ENCODE assay signal across 8 cellular contexts in genomic region chr3:53219897-53220483, GRCh38.
A peak's percentile ranks its signal among the peaks of the same experiment; 100 is the strongest.
DNase-seq lines count a peak whose midpoint lies in the region; ATAC-seq lines count a peak whose summit lies in the region.

No MANE protein-coding gene starts in this region.

- DNase-seq in DMS79 (lab: John Stamatoyannopoulos, UW): peak; percentile 26
- no peak for DNase-seq in DMS79 treated with DMSO at 0.1 percent for 48 hours (lab: John Stamatoyannopoulos, UW)
- DNase-seq in NCI-H345 (lab: John Stamatoyannopoulos, UW): peak; percentile 68
- peak; percentile 49 for DNase-seq in activated CD4-positive, alpha-beta T cell treated with anti-CD3 and anti-CD28 coated beads for 1 hour
- peak; percentile 80 for DNase-seq in cerebellar cortex (ENCODE audit: low spot score)
- peak; percentile 91 for DNase-seq in left kidney (ENCODE audit: low read depth, low spot score)
- peak; percentile 77 to 83 for DNase-seq in stimulated activated CD4-positive, alpha-beta T cell treated with anti-CD3 and anti-CD28 coated beads, Interleukin-4, amount 100 ng/mL, for 48 hours (ENCODE audit: low read depth in 2 of 2)

- ATAC-seq in HG03039 (IDR thresholded peaks at IDR 0.05; ENCODE audit: unreplicated experiment): peak; percentile 68
